ENCODE assay signal across 22 cellular contexts in the genomic region with DNA sequence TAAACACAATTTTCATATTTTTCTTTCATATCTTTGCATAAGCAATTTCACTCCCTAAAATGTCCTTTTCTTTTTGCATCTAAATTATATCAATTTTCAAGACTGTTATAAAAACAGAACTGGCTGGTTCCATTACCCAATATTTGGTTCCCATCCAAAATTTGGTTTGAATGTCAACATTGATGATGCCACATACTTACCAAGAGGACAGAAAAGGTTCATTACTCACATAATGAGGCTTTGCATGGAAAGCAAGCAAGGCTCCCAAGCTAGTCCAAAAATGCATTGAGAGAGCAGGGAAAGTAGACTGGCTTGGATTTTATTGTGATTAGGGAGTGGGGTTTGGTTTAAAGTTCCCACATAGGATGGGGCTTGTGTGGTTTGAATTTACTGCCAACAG.
"Had no signal": no experiment of that assay in that cellular context is flagged by ENCODE, and none has a peak within 500 bp of the region (broad histone marks: within the 10 kb centered on the region; RNA-seq: fewer than 3 reads in every experiment).

No MANE protein-coding gene starts in this region.

- H3K27ac ChIP-seq: body of pancreas, hepatocyte, left lung, right atrium auricular region, stomach, suprapubic skin, transverse colon, VCaP had no signal

- DNase-seq: activated CD4-positive, alpha-beta T cell treated with anti-CD3 and anti-CD28 coated beads, Interleukin-2, amount 10 ng/mL, durations not matched to agents 7 days and 5 days; activated CD4-positive, CD25-positive, alpha-beta regulatory T cell treated with anti-CD3 and anti-CD28 coated beads, Interleukin-2, amount 50 U/mL, for 72 hours; activated CD8-positive, alpha-beta memory T cell treated with anti-CD3 and anti-CD28 coated beads, Interleukin-2, amount 10 ng/mL, durations not matched to agents 7 days and 5 days; activated CD8-positive, alpha-beta T cell treated with anti-CD3 and anti-CD28 coated beads for 36 hours; activated gamma-delta T cell; activated T-cell treated with anti-CD3 and anti-CD28 coated beads for 4 hours; anterior cingulate cortex; body of pancreas; effector CD4-positive, alpha-beta T cell; erythroblast; glutamatergic neuron; immature natural killer cell; left lung; naive thymus-derived CD8-positive, alpha-beta T cell; stimulated activated CD4-positive, alpha-beta T cell treated with anti-CD3 and anti-CD28 coated beads, Interleukin-1b, Interleukin-23, amount 100 ng/mL, for 48 hours; stomach; transverse colon had no signal

- H2AFZ ChIP-seq: hepatocyte had no signal

- H3K4me2 ChIP-seq: hepatocyte had no signal

- H3K27me3 ChIP-seq: body of pancreas, hepatocyte, left lung, right atrium auricular region, stomach, suprapubic skin, transverse colon had no signal

- H3K79me2 ChIP-seq: hepatocyte had no signal

- H3K4me1 ChIP-seq: body of pancreas, left lung, right atrium auricular region, stomach, suprapubic skin had no signal

- H3K9me3 ChIP-seq: body of pancreas, left lung, right atrium auricular region, stomach, suprapubic skin, transverse colon had no signal

- ATAC-seq: activated CD8-positive, alpha-beta memory T cell treated with anti-CD3 and anti-CD28 coated beads, Interleukin-2, amount 10 ng/mL, durations not matched to agents 7 days and 5 days; activated CD8-positive, alpha-beta T cell treated with anti-CD3 and anti-CD28 coated beads for 36 hours; body of pancreas; left lung; naive thymus-derived CD8-positive, alpha-beta T cell; stimulated activated effector memory CD8-positive, alpha-beta T cell treated with anti-CD3 and anti-CD28 coated beads, Interleukin-12 subunit alpha, Interleukin-12 subunit beta, amount 100 ng/mL, for 72 hours had no signal

- H3K36me3 ChIP-seq: left lung, right atrium auricular region, stomach, suprapubic skin, transverse colon had no signal

- H3K4me3 ChIP-seq: body of pancreas, hepatocyte, left lung, right atrium auricular region, stomach, suprapubic skin, transverse colon had no signal
